In genomic region chr1:65309317-65310077, GRCh38 we compare ENCODE assay signal across 1 cellular context.
TF ChIP-seq lines count a peak whose summit lies in the region.

Gene DNAJC6, plus strand, starts transcription at chr1:65309543. Its CDS starts 203 bp downstream, at chr1:65309746.

TF ChIP-seq in K562, 482 proteins besides CTCF, POLR2A, EP300 and RAD21 (continued from another document and continues in another):
- TF ChIP-seq, protein P1, sequence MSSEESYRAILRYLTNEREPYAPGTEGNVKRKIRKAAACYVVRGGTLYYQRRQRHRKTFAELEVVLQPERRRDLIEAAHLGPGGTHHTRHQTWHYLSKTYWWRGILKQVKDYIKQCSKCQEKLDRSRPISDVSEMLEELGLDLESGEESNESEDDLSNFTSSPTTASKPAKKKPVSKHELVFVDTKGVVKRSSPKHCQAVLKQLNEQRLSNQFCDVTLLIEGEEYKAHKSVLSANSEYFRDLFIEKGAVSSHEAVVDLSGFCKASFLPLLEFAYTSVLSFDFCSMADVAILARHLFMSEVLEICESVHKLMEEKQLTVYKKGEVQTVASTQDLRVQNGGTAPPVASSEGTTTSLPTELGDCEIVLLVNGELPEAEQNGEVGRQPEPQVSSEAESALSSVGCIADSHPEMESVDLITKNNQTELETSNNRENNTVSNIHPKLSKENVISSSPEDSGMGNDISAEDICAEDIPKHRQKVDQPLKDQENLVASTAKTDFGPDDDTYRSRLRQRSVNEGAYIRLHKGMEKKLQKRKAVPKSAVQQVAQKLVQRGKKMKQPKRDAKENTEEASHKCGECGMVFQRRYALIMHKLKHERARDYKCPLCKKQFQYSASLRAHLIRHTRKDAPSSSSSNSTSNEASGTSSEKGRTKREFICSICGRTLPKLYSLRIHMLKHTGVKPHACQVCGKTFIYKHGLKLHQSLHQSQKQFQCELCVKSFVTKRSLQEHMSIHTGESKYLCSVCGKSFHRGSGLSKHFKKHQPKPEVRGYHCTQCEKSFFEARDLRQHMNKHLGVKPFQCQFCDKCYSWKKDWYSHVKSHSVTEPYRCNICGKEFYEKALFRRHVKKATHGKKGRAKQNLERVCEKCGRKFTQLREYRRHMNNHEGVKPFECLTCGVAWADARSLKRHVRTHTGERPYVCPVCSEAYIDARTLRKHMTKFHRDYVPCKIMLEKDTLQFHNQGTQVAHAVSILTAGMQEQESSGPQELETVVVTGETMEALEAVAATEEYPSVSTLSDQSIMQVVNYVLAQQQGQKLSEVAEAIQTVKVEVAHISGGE (CRISPR knock-in tag; IDR thresholded peaks at IDR 0.05): peak in 1 of 3 experiments; percentile 77; a peak in 2 of 6 replicates
- TF ChIP-seq ZNF12 (CRISPR knock-in tag; IDR thresholded peaks at IDR 0.05) (peak; percentile 76; the same call in 1 of the 2 replicates), AFF4 (CRISPR knock-in tag; IDR thresholded peaks at IDR 0.05) (peak; percentile 96), PHB2 (IDR thresholded peaks at IDR 0.05; ENCODE audit: low read depth) (0 out of 2 replicates have a peak, but pooled peaks have one; percentile 38), NELFE (IDR thresholded peaks at IDR 0.05; ENCODE audit: insufficient read depth, insufficient read length) (no peak), NCOA1 (IDR thresholded peaks at IDR 0.05; ENCODE audit: low read depth) (peak; percentile 78), LARP7 (IDR thresholded peaks at IDR 0.05) (no peak), ZC3H11A (IDR thresholded peaks at IDR 0.05; ENCODE audit: low read depth, low read length) (no peak), MCM3 (IDR thresholded peaks at IDR 0.05) (no peak), ZNF717 (CRISPR knock-in tag; IDR thresholded peaks at IDR 0.05) (no peak), CXXC5 (CRISPR knock-in tag; IDR thresholded peaks at IDR 0.05) (peak; percentile 79), PHF8 (IDR thresholded peaks at IDR 0.05; ENCODE audit: borderline replicate concordance, low read length) (no peak), AFF1 (IDR thresholded peaks at IDR 0.05; ENCODE audit: low read depth in 1 of 2, partially characterized antibody in 2 of 2) (peak in 1 of 2 experiments; percentile 94), ZNF644 (tag; IDR thresholded peaks at IDR 0.05; ENCODE audit: low read depth) (no peak), E2F1 (CRISPR knock-in tag; IDR thresholded peaks at IDR 0.05) (peak; percentile 86), SNRNP70 (optimal IDR thresholded peaks at IDR 0.05; ENCODE audit: low read depth, low read length) (no peak), PKNOX1 (IDR thresholded peaks at IDR 0.05) (0 out of 2 replicates have a peak, but pooled peaks have one; percentile 4), ESRRB (CRISPR knock-in tag; IDR thresholded peaks at IDR 0.05; ENCODE audit: borderline replicate concordance) (no peak), SMAD3 (CRISPR knock-in tag; conservative IDR thresholded peaks at IDR 0.05) (no peak), L3MBTL2 (IDR thresholded peaks at IDR 0.05) (no peak; the same call in 1 of the 2 replicates), ZNF785 (CRISPR knock-in tag; IDR thresholded peaks at IDR 0.05) (no peak), ZBTB7A (IDR thresholded peaks at IDR 0.05; ENCODE audit: borderline replicate concordance, control insufficient read depth, low read depth, low read length) (peak; percentile 92), PRPF4 (IDR thresholded peaks at IDR 0.05; ENCODE audit: insufficient read depth, low read depth, low read length, poor library complexity, severe bottlenecking) (no peak), ZNF77 (CRISPR knock-in tag; IDR thresholded peaks at IDR 0.05) (no peak), FOXA1 (IDR thresholded peaks at IDR 0.05; ENCODE audit: borderline replicate concordance) (no peak), TAL1 (IDR thresholded peaks at IDR 0.05) (no peak), FOXK1 (CRISPR knock-in tag; IDR thresholded peaks at IDR 0.05; ENCODE audit: borderline replicate concordance) (peak; percentile 70; the same call in 1 of the 2 replicates)
- TF ChIP-seq, protein P2, sequence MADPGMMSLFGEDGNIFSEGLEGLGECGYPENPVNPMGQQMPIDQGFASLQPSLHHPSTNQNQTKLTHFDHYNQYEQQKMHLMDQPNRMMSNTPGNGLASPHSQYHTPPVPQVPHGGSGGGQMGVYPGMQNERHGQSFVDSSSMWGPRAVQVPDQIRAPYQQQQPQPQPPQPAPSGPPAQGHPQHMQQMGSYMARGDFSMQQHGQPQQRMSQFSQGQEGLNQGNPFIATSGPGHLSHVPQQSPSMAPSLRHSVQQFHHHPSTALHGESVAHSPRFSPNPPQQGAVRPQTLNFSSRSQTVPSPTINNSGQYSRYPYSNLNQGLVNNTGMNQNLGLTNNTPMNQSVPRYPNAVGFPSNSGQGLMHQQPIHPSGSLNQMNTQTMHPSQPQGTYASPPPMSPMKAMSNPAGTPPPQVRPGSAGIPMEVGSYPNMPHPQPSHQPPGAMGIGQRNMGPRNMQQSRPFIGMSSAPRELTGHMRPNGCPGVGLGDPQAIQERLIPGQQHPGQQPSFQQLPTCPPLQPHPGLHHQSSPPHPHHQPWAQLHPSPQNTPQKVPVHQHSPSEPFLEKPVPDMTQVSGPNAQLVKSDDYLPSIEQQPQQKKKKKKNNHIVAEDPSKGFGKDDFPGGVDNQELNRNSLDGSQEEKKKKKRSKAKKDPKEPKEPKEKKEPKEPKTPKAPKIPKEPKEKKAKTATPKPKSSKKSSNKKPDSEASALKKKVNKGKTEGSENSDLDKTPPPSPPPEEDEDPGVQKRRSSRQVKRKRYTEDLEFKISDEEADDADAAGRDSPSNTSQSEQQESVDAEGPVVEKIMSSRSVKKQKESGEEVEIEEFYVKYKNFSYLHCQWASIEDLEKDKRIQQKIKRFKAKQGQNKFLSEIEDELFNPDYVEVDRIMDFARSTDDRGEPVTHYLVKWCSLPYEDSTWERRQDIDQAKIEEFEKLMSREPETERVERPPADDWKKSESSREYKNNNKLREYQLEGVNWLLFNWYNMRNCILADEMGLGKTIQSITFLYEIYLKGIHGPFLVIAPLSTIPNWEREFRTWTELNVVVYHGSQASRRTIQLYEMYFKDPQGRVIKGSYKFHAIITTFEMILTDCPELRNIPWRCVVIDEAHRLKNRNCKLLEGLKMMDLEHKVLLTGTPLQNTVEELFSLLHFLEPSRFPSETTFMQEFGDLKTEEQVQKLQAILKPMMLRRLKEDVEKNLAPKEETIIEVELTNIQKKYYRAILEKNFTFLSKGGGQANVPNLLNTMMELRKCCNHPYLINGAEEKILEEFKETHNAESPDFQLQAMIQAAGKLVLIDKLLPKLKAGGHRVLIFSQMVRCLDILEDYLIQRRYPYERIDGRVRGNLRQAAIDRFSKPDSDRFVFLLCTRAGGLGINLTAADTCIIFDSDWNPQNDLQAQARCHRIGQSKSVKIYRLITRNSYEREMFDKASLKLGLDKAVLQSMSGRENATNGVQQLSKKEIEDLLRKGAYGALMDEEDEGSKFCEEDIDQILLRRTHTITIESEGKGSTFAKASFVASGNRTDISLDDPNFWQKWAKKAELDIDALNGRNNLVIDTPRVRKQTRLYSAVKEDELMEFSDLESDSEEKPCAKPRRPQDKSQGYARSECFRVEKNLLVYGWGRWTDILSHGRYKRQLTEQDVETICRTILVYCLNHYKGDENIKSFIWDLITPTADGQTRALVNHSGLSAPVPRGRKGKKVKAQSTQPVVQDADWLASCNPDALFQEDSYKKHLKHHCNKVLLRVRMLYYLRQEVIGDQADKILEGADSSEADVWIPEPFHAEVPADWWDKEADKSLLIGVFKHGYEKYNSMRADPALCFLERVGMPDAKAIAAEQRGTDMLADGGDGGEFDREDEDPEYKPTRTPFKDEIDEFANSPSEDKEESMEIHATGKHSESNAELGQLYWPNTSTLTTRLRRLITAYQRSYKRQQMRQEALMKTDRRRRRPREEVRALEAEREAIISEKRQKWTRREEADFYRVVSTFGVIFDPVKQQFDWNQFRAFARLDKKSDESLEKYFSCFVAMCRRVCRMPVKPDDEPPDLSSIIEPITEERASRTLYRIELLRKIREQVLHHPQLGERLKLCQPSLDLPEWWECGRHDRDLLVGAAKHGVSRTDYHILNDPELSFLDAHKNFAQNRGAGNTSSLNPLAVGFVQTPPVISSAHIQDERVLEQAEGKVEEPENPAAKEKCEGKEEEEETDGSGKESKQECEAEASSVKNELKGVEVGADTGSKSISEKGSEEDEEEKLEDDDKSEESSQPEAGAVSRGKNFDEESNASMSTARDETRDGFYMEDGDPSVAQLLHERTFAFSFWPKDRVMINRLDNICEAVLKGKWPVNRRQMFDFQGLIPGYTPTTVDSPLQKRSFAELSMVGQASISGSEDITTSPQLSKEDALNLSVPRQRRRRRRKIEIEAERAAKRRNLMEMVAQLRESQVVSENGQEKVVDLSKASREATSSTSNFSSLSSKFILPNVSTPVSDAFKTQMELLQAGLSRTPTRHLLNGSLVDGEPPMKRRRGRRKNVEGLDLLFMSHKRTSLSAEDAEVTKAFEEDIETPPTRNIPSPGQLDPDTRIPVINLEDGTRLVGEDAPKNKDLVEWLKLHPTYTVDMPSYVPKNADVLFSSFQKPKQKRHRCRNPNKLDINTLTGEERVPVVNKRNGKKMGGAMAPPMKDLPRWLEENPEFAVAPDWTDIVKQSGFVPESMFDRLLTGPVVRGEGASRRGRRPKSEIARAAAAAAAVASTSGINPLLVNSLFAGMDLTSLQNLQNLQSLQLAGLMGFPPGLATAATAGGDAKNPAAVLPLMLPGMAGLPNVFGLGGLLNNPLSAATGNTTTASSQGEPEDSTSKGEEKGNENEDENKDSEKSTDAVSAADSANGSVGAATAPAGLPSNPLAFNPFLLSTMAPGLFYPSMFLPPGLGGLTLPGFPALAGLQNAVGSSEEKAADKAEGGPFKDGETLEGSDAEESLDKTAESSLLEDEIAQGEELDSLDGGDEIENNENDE (IDR thresholded peaks at IDR 0.05; ENCODE audit: low read depth, low read length): no peak
- TF ChIP-seq, protein P3, sequence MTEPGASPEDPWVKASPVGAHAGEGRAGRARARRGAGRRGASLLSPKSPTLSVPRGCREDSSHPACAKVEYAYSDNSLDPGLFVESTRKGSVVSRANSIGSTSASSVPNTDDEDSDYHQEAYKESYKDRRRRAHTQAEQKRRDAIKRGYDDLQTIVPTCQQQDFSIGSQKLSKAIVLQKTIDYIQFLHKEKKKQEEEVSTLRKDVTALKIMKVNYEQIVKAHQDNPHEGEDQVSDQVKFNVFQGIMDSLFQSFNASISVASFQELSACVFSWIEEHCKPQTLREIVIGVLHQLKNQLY (CRISPR knock-in tag; conservative IDR thresholded peaks at IDR 0.05): 0 out of 4 replicates have a peak, but pooled peaks of 1 of the 2 experiments have one; percentile 61
